1 cellular context compared by ENCODE assay signal in genomic region chr3:45123841-45124269, GRCh38.
TF ChIP-seq lines count a peak whose summit lies in the region.

No MANE protein-coding gene starts in this region.

TF ChIP-seq in A549, 52 proteins besides CTCF, POLR2A, EP300 and RAD21 (continued from another document):
- no peak for TF ChIP-seq REST (IDR thresholded peaks at IDR 0.05)
- TF ChIP-seq JUNB (IDR thresholded peaks at IDR 0.05), result peak; percentile 8; the same call in 1 of the 2 replicates
- TF ChIP-seq FOSB (CRISPR knock-in tag; IDR thresholded peaks at IDR 0.05), result no peak
- no peak for TF ChIP-seq CHD4 (IDR thresholded peaks at IDR 0.05; ENCODE audit: borderline replicate concordance)
- TF ChIP-seq HOXB5 (CRISPR knock-in tag; IDR thresholded peaks at IDR 0.05), result no peak
